In the genomic region with DNA sequence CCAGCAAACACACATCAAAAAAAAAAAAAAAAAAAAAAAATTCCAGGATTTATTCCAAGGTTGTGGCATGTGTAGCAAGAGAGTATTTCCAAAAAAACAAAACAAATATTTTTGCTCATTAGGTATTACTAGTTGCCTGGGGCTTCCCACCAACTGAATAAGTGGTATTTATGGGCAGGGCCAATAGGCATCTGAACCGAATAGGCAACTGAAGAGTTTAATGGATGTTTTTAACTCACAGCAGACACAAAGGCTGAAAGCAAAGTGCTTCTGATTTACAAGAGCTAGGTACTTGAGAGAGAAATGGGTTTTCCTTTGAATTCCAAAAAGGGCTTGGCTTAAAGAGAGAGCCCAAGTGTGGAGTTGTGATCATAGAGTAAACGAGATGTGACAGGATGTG, we compare ENCODE assay signal across 15 cellular contexts. TPM values are rescaled to one million over a fixed set of nuclear protein-coding genes. Genes with fewer than 3 reads are reported as not detected.
DNase-seq lines count a peak whose midpoint lies in the region; ATAC-seq and TF ChIP-seq lines count a peak whose summit lies in the region.
"Had no signal": no experiment of that assay in that cellular context is flagged by ENCODE, and none has a peak within 500 bp of the region (broad histone marks: within the 10 kb centered on the region; RNA-seq: fewer than 3 reads in every experiment).

No MANE protein-coding gene starts in this region.

- H2AFZ ChIP-seq in neuronal stem cell (ENCODE audit: low read length): no peak overlapping the region
- H2AFZ ChIP-seq in PC-3 (ENCODE audit: low read length): no peak overlapping the region

- no peak overlapping the region for H2AK5ac ChIP-seq in neuronal stem cell (ENCODE audit: low read depth, low read length)

- ATAC-seq in activated CD8-positive, alpha-beta T cell treated with anti-CD3 and anti-CD28 coated beads, Interleukin-2, amount 10 ng/mL, durations not matched to agents 7 days and 5 days: no peak
- ATAC-seq in natural killer cell (no peak), PC-3 (no peak)
- ATAC-seq: left ventricle myocardium superior had no signal

- H3K27me3 ChIP-seq in neuronal stem cell (ENCODE audit: control insufficient read depth in 3 of 3, insufficient read depth in 3 of 3, low read depth in 1 of 3, low read length in 3 of 3): no peaks in the 10 kb centered on the region
- H3K27me3 ChIP-seq in PC-3 (ENCODE audit: low read length): no peaks in the 10 kb centered on the region
- H3K27me3 ChIP-seq: SJCRH30 had no signal

- H3K4me3 ChIP-seq in neuronal stem cell (ENCODE audit: low read length in 2 of 2) (no peak overlapping the region), PC-3 (ENCODE audit: low read length) (no peak overlapping the region)
- H3K4me3 ChIP-seq: SJCRH30 had no signal

- peak overlapping the region; percentile 83 for H3K27ac Mint-ChIP-seq in activated CD8-positive, alpha-beta T cell treated with anti-CD3 and anti-CD28 coated beads, Interleukin-2, amount 10 ng/mL, durations not matched to agents 7 days and 5 days
- H3K27ac Mint-ChIP-seq in natural killer cell: peak overlapping the region; percentile 93 to 95

- no peak overlapping the region for H2BK5ac ChIP-seq in neuronal stem cell (ENCODE audit: low read length)

- no peak overlapping the region for H3K27ac ChIP-seq in neuronal stem cell (replicated peaks; ENCODE audit: low read length)
- H3K27ac ChIP-seq in PC-3 (ENCODE audit: low read length): no peak overlapping the region
- H3K27ac ChIP-seq: SJCRH30, WERI-Rb-1 had no signal

- peaks cover 71% of the 10 kb centered on the region for H3K4me1 Mint-ChIP-seq in activated CD8-positive, alpha-beta T cell treated with anti-CD3 and anti-CD28 coated beads, Interleukin-2, amount 10 ng/mL, durations not matched to agents 7 days and 5 days (ENCODE audit: low read depth)
- peaks cover 68 to 75% of the 10 kb centered on the region in 2 donors for H3K4me1 Mint-ChIP-seq in natural killer cell

- H3K36me3 ChIP-seq in neuronal stem cell (replicated peaks in 1 of 2; ENCODE audit: control insufficient read depth in 2 of 2, insufficient read depth in 2 of 2, low read length in 2 of 2) (no peaks in the 10 kb centered on the region), PC-3 (ENCODE audit: low read depth, low read length) (no peaks in the 10 kb centered on the region)
- H3K36me3 ChIP-seq: SJCRH30, WERI-Rb-1 had no signal

- H3K14ac ChIP-seq in neuronal stem cell (ENCODE audit: low read length): no peak overlapping the region

- no peaks in the 10 kb centered on the region for H3K79me2 ChIP-seq in PC-3 (ENCODE audit: low read length)

- no TSS peak for BruUV-seq in PC-3 (replicated peaks; lab: Mats Ljungman, UMichigan)

- POLR2A ChIA-PET in activated CD8-positive, alpha-beta T cell treated with anti-CD3 and anti-CD28 coated beads, Interleukin-2, amount 10 ng/mL, durations not matched to agents 7 days and 5 days (lab: Charles Lee): no interaction called here
- POLR2A ChIA-PET in PC-3 (lab: Charles Lee; ENCODE audit: unreplicated experiment): no interaction called here

- H2BK120ac ChIP-seq in neuronal stem cell (ENCODE audit: low read depth, low read length): no peak overlapping the region

- intact Hi-C loops in natural killer cell (cut with micrococcal nuclease) (loop anchor here (10.0 kb wide), 1 partner anchor 1141 kb away; a partner anchor contains a TSS), PC-3 (cut with micrococcal nuclease) (no loop called here)

- no peaks in the 10 kb centered on the region for H3K9me3 ChIP-seq in neuronal stem cell (replicated peaks in 1 of 2; ENCODE audit: control insufficient read depth in 2 of 2, insufficient read depth in 1 of 2, low read depth in 1 of 2, low read length in 2 of 2)
- no peaks in the 10 kb centered on the region for H3K9me3 ChIP-seq in PC-3 (ENCODE audit: low read length)
- H3K9me3 ChIP-seq: SJCRH30 had no signal

- no peak overlapping the region for H4K8ac ChIP-seq in neuronal stem cell (ENCODE audit: low read depth, low read length)

- WGBS in neuronal stem cell (ENCODE audit: extremely low coverage in 2 of 2, insufficient read length in 2 of 2, insufficient replicate concordance in 1 of 2), 2 donors: no CpG with 5 or more reads among the region's 2 CpGs

- H3K27me3 Mint-ChIP-seq in activated CD8-positive, alpha-beta T cell treated with anti-CD3 and anti-CD28 coated beads, Interleukin-2, amount 10 ng/mL, durations not matched to agents 7 days and 5 days (ENCODE audit: low read depth): no peaks in the 10 kb centered on the region
- no peaks in the 10 kb centered on the region for H3K27me3 Mint-ChIP-seq in natural killer cell (ENCODE audit: low read depth in 2 of 2)

- no peak overlapping the region for H4K91ac ChIP-seq in neuronal stem cell (ENCODE audit: low read depth, low read length, poor library complexity)

- H3K23ac ChIP-seq in neuronal stem cell (ENCODE audit: low read depth, low read length, poor library complexity): no peak overlapping the region

- H3K9ac ChIP-seq in neuronal stem cell (ENCODE audit: low read depth, low read length, poor library complexity) (no peak overlapping the region), PC-3 (ENCODE audit: low read length) (no peak overlapping the region)

- no peak overlapping the region for H3K4ac ChIP-seq in neuronal stem cell (ENCODE audit: low read length)

- H3K4me1 ChIP-seq in neuronal stem cell (ENCODE audit: control insufficient read depth in 2 of 2, insufficient read depth in 1 of 2, low read depth in 1 of 2, low read length in 2 of 2) (no peaks in the 10 kb centered on the region), PC-3 (ENCODE audit: insufficient read depth, low read length) (no peaks in the 10 kb centered on the region)
- H3K4me1 ChIP-seq: SJCRH30 had no signal

- no peaks in the 10 kb centered on the region for H3K9me3 Mint-ChIP-seq in activated CD8-positive, alpha-beta T cell treated with anti-CD3 and anti-CD28 coated beads, Interleukin-2, amount 10 ng/mL, durations not matched to agents 7 days and 5 days (ENCODE audit: insufficient read depth)
- H3K9me3 Mint-ChIP-seq in natural killer cell: no peaks in the 10 kb centered on the region
- H3K9me3 Mint-ChIP-seq: neural crest cell had no signal

- no peak overlapping the region for H3K4me3 Mint-ChIP-seq in activated CD8-positive, alpha-beta T cell treated with anti-CD3 and anti-CD28 coated beads, Interleukin-2, amount 10 ng/mL, durations not matched to agents 7 days and 5 days
- no peak overlapping the region for H3K4me3 Mint-ChIP-seq in natural killer cell
- H3K4me3 Mint-ChIP-seq: neural crest cell had no signal

- no peak overlapping the region for H2BK15ac ChIP-seq in neuronal stem cell (ENCODE audit: low read length)

- no peaks in the 10 kb centered on the region for H4K20me1 ChIP-seq in PC-3 (ENCODE audit: low read length)

- no peak overlapping the region for H2BK12ac ChIP-seq in neuronal stem cell (ENCODE audit: low read length)

- H3K4me2 ChIP-seq in neuronal stem cell (ENCODE audit: insufficient read depth, low read length, poor library complexity, severe bottlenecking): no peak overlapping the region
- no peak overlapping the region for H3K4me2 ChIP-seq in PC-3 (ENCODE audit: low read length)

- no peak overlapping the region for H3K18ac ChIP-seq in neuronal stem cell (ENCODE audit: low read length)

- H3K9me2 ChIP-seq in PC-3 (replicated peaks; ENCODE audit: low read length): no peaks in the 10 kb centered on the region

- H3F3A ChIP-seq in PC-3 (ENCODE audit: low read length, unreplicated experiment): no peaks in the 10 kb centered on the region

- no peaks in the 10 kb centered on the region for H3K79me1 ChIP-seq in neuronal stem cell (ENCODE audit: low read depth, low read length)

- CTCF ChIA-PET in activated CD8-positive, alpha-beta T cell treated with anti-CD3 and anti-CD28 coated beads, Interleukin-2, amount 10 ng/mL, durations not matched to agents 7 days and 5 days (lab: Charles Lee): no interaction called here
- CTCF ChIA-PET in PC-3 (lab: Charles Lee): no interaction called here

- TF ChIP-seq CTCF in natural killer cell (IDR thresholded peaks at IDR 0.05) (no peak), PC-3 (conservative IDR thresholded peaks at IDR 0.05; ENCODE audit: low read depth, low read length) (no peak)

- peak; percentile 78 for DNase-seq in NCI-H748 (lab: John Stamatoyannopoulos, UW; ENCODE audit: unreplicated experiment)
- no peak for DNase-seq in NCI-H748 treated with DMSO at 0.1 percent for 48 hours (lab: John Stamatoyannopoulos, UW)
- peak; percentile 71 for DNase-seq in NCI-H1436 (lab: John Stamatoyannopoulos, UW)
- no peak for DNase-seq in activated CD8-positive, alpha-beta T cell treated with anti-CD3 and anti-CD28 coated beads, Interleukin-2, amount 10 ng/mL, durations not matched to agents 7 days and 5 days
- no peak for DNase-seq in natural killer cell
- no peak for DNase-seq in SKM-1 (lab: John Stamatoyannopoulos, UW; ENCODE audit: unreplicated experiment)
- no peak for DNase-seq in neuronal stem cell (ENCODE audit: low spot score)
- DNase-seq in PC-3: no peak
- DNase-seq: 8988T, head of caudate nucleus, left ventricle myocardium superior, SJCRH30, WERI-Rb-1 had no signal

- H3K36me3 Mint-ChIP-seq in activated CD8-positive, alpha-beta T cell treated with anti-CD3 and anti-CD28 coated beads, Interleukin-2, amount 10 ng/mL, durations not matched to agents 7 days and 5 days (ENCODE audit: low read depth): peaks cover 62% of the 10 kb centered on the region
- H3K36me3 Mint-ChIP-seq in natural killer cell: no peaks in the 10 kb centered on the region

RNA-seq across cellular contexts. Expression of a gene that starts 21.4 kb away (rescaled TPM):
- 10 to 100 TPM; 56.5 to 59.4 TPM for total RNA-seq in activated CD8-positive, alpha-beta T cell treated with anti-CD3 and anti-CD28 coated beads, Interleukin-2, amount 10 ng/mL, durations not matched to agents 7 days and 5 days
- total RNA-seq in natural killer cell (10 to 100 TPM; 44.9 to 52.2 (median 46.7) TPM), PC-3 (2014; rRNA removed) (2.2 and 2.5 TPM in 2 replicates)
- 9.8 TPM for polyA plus RNA-seq in neuronal stem cell (2013, experiment 1 of 2)
- polyA plus RNA-seq in neuronal stem cell (2013, experiment 2 of 2): 10.8 TPM

RNA-seq across cellular contexts. Expression of a gene that starts 49.9 kb away (rescaled TPM):
- under 1 TPM; 0.37 to 0.40 TPM for total RNA-seq in activated CD8-positive, alpha-beta T cell treated with anti-CD3 and anti-CD28 coated beads, Interleukin-2, amount 10 ng/mL, durations not matched to agents 7 days and 5 days
- total RNA-seq in natural killer cell: 1 to 10 TPM in 1 of 3 donors, under 1 TPM in 1, not detected in 1; 0.14 to 2.8 TPM
- polyA plus RNA-seq in neuronal stem cell (2013, experiment 1 of 2): 13.0 TPM
- 13.4 TPM for polyA plus RNA-seq in neuronal stem cell (2013, experiment 2 of 2)
- total RNA-seq in PC-3 (2014; rRNA removed): 0.07 and 0.58 TPM in 2 replicates
- total RNA-seq: HT1080, SJCRH30 had no signal

Comparison
In these comparisons a context has a peak if more than half of its experiments do, and no peak if none do; other contexts are left out.
1. DNase-seq: peak in NCI-H748 (single experiment) and NCI-H1436 (single experiment); none in NCI-H748 treated with DMSO at 0.1 percent for 48 hours (single experiment), activated CD8-positive, alpha-beta T cell treated with anti-CD3 and anti-CD28 coated beads, Interleukin-2, amount 10 ng/mL, durations not matched to agents 7 days and 5 days (single experiment), natural killer cell (single experiment), SKM-1 (single experiment), neuronal stem cell (single experiment) and PC-3 (single experiment).
2. RNA of a gene that starts 21.4 kb away (total RNA-seq): 56.5 to 59.4 TPM in activated CD8-positive, alpha-beta T cell treated with anti-CD3 and anti-CD28 coated beads, Interleukin-2, amount 10 ng/mL, durations not matched to agents 7 days and 5 days and 44.9 to 52.2 TPM in natural killer cell; 2.2 to 2.5 TPM in PC-3; every median in the first group is over 10 times any median in the second.